In genomic region chr22:39502789-39503464, GRCh38 we compare ENCODE assay signal across 8 cellular contexts. TPM values are rescaled to one million over a fixed set of nuclear protein-coding genes. Genes with fewer than 3 reads are reported as not detected.
DNase-seq lines count a peak whose midpoint lies in the region; ATAC-seq, FAIRE-seq and TF ChIP-seq lines count a peak whose summit lies in the region.

No MANE protein-coding gene starts in this region.

- H3K27ac ChIP-seq in ACC112 (ENCODE audit: low read depth, low read length): no peak overlapping the region
- H3K27ac ChIP-seq in angular gyrus (ENCODE audit: low read depth, low read length): peak overlapping the region; percentile 94
- peak overlapping the region; percentile 94 for H3K27ac ChIP-seq in HepG2 (ENCODE audit: extremely low read length, insufficient read depth, low read length)
- peak overlapping the region; percentile 85 for H3K27ac ChIP-seq in upper lobe of right lung

- 2% methylated on average over 18 of the region's 18 CpGs for WGBS in HepG2 (ENCODE audit: low lambda C conversion rate)

- in situ Hi-C loops in HepG2 (cut with HindIII; ENCODE audit: extremely low pct_ligation_motif_present, low pct_unique_long_range_greater_than_20kb): no loop called here

- H3K27me3 ChIP-seq in ACC112 (ENCODE audit: insufficient read depth, low read length): no peaks in the 10 kb centered on the region
- H3K27me3 ChIP-seq in HepG2 (ENCODE audit: control insufficient read depth in 1 of 2, insufficient read depth in 2 of 2, low read length in 2 of 2): no peaks in the 10 kb centered on the region
- no peaks in the 10 kb centered on the region for H3K27me3 ChIP-seq in upper lobe of right lung

- no peaks in the 10 kb centered on the region for H3K9me3 ChIP-seq in HepG2 (ENCODE audit: low read length)
- no peaks in the 10 kb centered on the region for H3K9me3 ChIP-seq in upper lobe of right lung

- H3K36me3 ChIP-seq in ACC112 (ENCODE audit: insufficient read depth, low read length) (no peaks in the 10 kb centered on the region), HepG2 (replicated peaks in 1 of 2; ENCODE audit: control insufficient read depth in 1 of 2, insufficient read depth in 2 of 2, low read length in 2 of 2) (peaks cover 8 to 38% of the 10 kb centered on the region in 2 experiments), upper lobe of right lung (peaks cover 40% of the 10 kb centered on the region)

- POLR2A ChIA-PET in HepG2 (lab: Yijun Ruan, JAX): interaction anchor here (1.1 to 9.1 kb wide), 8 partner anchors 9 to 541 kb away, joined by 5 to 167 read pairs (median 22); partner anchors contain the start of genes ATF4, RPL3 and RPS19BP1

- CTCF ChIA-PET in HepG2 (lab: Yijun Ruan, JAX; ENCODE audit: low intra/inter-chr PET ratio, low total read pairs): no interaction called here

- H4K20me1 ChIP-seq in HepG2 (ENCODE audit: insufficient read depth, low read length): peaks cover 7% of the 10 kb centered on the region

- peaks cover 12% of the 10 kb centered on the region for H3K4me1 ChIP-seq in ACC112 (ENCODE audit: control insufficient read depth, insufficient read depth, low read length, unreplicated experiment)
- H3K4me1 ChIP-seq in HepG2 (ENCODE audit: insufficient read depth, low read length): peaks cover 68% of the 10 kb centered on the region
- H3K4me1 ChIP-seq in upper lobe of right lung: peaks cover 31% of the 10 kb centered on the region

- H3K79me2 ChIP-seq in ACC112 (ENCODE audit: control insufficient read depth, insufficient read depth, low read length, unreplicated experiment) (peaks cover 39% of the 10 kb centered on the region), HepG2 (ENCODE audit: insufficient read depth, low read length) (peaks cover 51% of the 10 kb centered on the region)

- BruUV-seq in HepG2 (replicated peaks; lab: Mats Ljungman, UMichigan): TSS peak; percentile 55

- H3K4me3 ChIP-seq in ACC112 (ENCODE audit: low read depth, low read length): peak overlapping the region; percentile 89
- H3K4me3 ChIP-seq in HepG2 (replicated peaks in 1 of 3; ENCODE audit: insufficient read depth in 1 of 3, low read depth in 2 of 3, low read length in 3 of 3): peak overlapping the region; percentile 80 to 93 (median 91)
- H3K4me3 ChIP-seq in upper lobe of right lung: peak overlapping the region; percentile 98

- no peak; a peak in 1 of 4 replicates for TF ChIP-seq POLR2A in HepG2 (IDR thresholded peaks at IDR 0.05; ENCODE audit: insufficient read depth in 1 of 2, low read depth in 2 of 2, low read length in 2 of 2)

- no peak for TF ChIP-seq RAD21 in HepG2 (CRISPR knock-in tag; IDR thresholded peaks at IDR 0.05)

- ATAC-seq in HG02798 (IDR thresholded peaks at IDR 0.05; ENCODE audit: poor library complexity, unreplicated experiment): peak; percentile 1
- peak; percentile 28 for ATAC-seq in HepG2
- no peak for ATAC-seq in upper lobe of right lung
- ATAC-seq in HG03097 (IDR thresholded peaks at IDR 0.05; ENCODE audit: low FRiP score, unreplicated experiment): no peak

- TF ChIP-seq EP300 in HepG2 (IDR thresholded peaks at IDR 0.05; ENCODE audit: low read depth in 2 of 2, low read length in 2 of 2) (0 out of 4 replicates have a peak, but pooled peaks of 1 of the 2 experiments have one; percentile 9), HepG2 (CRISPR knock-in tag; IDR thresholded peaks at IDR 0.05; ENCODE audit: borderline replicate concordance) (no peak)

- DNase-seq in HepG2 (ENCODE audit: low spot score) (no peak), upper lobe of right lung (no peak), DMS53 (lab: John Stamatoyannopoulos, UW) (no peak), NCI-H146 (lab: John Stamatoyannopoulos, UW) (no peak)

- H3K9ac ChIP-seq in HepG2 (ENCODE audit: insufficient read depth, low read depth, low read length): peak overlapping the region; percentile 87

- TF ChIP-seq CTCF in HepG2 (CRISPR knock-in tag; IDR thresholded peaks at IDR 0.05): no peak
- TF ChIP-seq CTCF in upper lobe of right lung (IDR thresholded peaks at IDR 0.05): no peak

- intact Hi-C loops in HepG2 (cut with micrococcal nuclease; ENCODE audit: unreplicated experiment): loop anchor here (2.0 kb wide), 1 partner anchor 18 kb away; the partner anchor contains the start of gene ATF4
- intact Hi-C loops in upper lobe of right lung (cut with DNase I): no loop called here

- FAIRE-seq in HepG2 (lab: Jason Lieb, UNC): peak; percentile 39

- H2AFZ ChIP-seq in ACC112 (ENCODE audit: low read length, unreplicated experiment) (no peak overlapping the region), HepG2 (ENCODE audit: low read length) (no peak overlapping the region)

- peak overlapping the region; percentile 89 for H3K4me2 ChIP-seq in HepG2 (ENCODE audit: low read depth, low read length)

RNA-seq across cellular contexts. Expression of gene MIEF1, which starts 0.8 kb away (rescaled TPM):
- total RNA-seq in HepG2 (2016; rRNA removed; fragmentation: Illumina TruSeq; extraction: Trizol): 34.8 and 41.4 TPM in 2 replicates
- 5.5 and 6.5 TPM in 2 replicates for total RNA-seq in HepG2 (2016; cell fraction: cytosol; rRNA removed; fragmentation: Illumina TruSeq; extraction: Trizol; ENCODE audit: low read depth)
- 33.7 and 36.8 TPM in 2 replicates for total RNA-seq in HepG2 (2016; cell fraction: insoluble cytoplasmic fraction; rRNA removed; fragmentation: Illumina TruSeq; extraction: Trizol)
- 22.9 and 23.9 TPM in 2 replicates for total RNA-seq in HepG2 (2016; cell fraction: membrane; rRNA removed; fragmentation: Illumina TruSeq; extraction: Trizol)
- 26.2 and 27.8 TPM in 2 replicates for total RNA-seq in HepG2 (2016; cell fraction: nucleus; rRNA removed; fragmentation: Illumina TruSeq; extraction: Trizol)
- 21.7 and 22.3 TPM in 2 replicates for polyA plus RNA-seq in HepG2 (2011; rRNA removed)
- polyA plus RNA-seq in HepG2 (2011; cell fraction: cytosol; rRNA removed): 19.7 and 20.6 TPM in 2 replicates
- 24.5 and 25.2 TPM in 2 replicates for polyA plus RNA-seq in HepG2 (2011; cell fraction: nucleus; rRNA removed)
- polyA plus RNA-seq in HepG2 (2012): 28.6 and 29.6 TPM in 2 replicates
- polyA plus RNA-seq in HepG2 (2016; cell fraction: cytosol; fragmentation: Illumina TruSeq; extraction: Trizol; ENCODE audit: low read depth): 2.6 and 3.1 TPM in 2 replicates
- 31.2 and 35.5 TPM in 2 replicates for polyA plus RNA-seq in HepG2 (2016; cell fraction: insoluble cytoplasmic fraction; fragmentation: Illumina TruSeq; extraction: Trizol; ENCODE audit: low read depth)
- polyA plus RNA-seq in HepG2 (2016; cell fraction: membrane; fragmentation: Illumina TruSeq; extraction: Trizol; ENCODE audit: low read depth): 11.4 and 11.8 TPM in 2 replicates
- polyA plus RNA-seq in HepG2 (2016; cell fraction: nucleus; fragmentation: Illumina TruSeq; extraction: Trizol; ENCODE audit: insufficient read depth, low read depth): 32.6 and 32.8 TPM in 2 replicates
- polyA minus RNA-seq in HepG2 (2011; rRNA and poly(A)+ RNA removed; ENCODE audit: low replicate concordance): 36.4 and 63.8 TPM in 2 replicates
- 19.3 and 21.8 TPM in 2 replicates for polyA minus RNA-seq in HepG2 (2011; cell fraction: cytosol; rRNA and poly(A)+ RNA removed)
- 27.2 and 33.9 TPM in 2 replicates for polyA minus RNA-seq in HepG2 (2011; cell fraction: nucleus; rRNA and poly(A)+ RNA removed)
- 24.3 TPM for total RNA-seq in upper lobe of right lung

RNA-seq across cellular contexts. Expression of gene ATF4, which starts 17.4 kb away (rescaled TPM):
- total RNA-seq in HepG2 (2016; rRNA removed; fragmentation: Illumina TruSeq; extraction: Trizol) (442 and 486 TPM in 2 replicates), upper lobe of right lung (327 TPM)
- total RNA-seq in HepG2 (2016; cell fraction: cytosol; rRNA removed; fragmentation: Illumina TruSeq; extraction: Trizol; ENCODE audit: low read depth): 489 and 519 TPM in 2 replicates
- total RNA-seq in HepG2 (2016; cell fraction: insoluble cytoplasmic fraction; rRNA removed; fragmentation: Illumina TruSeq; extraction: Trizol): 409 and 471 TPM in 2 replicates
- total RNA-seq in HepG2 (2016; cell fraction: membrane; rRNA removed; fragmentation: Illumina TruSeq; extraction: Trizol): 1,028 and 1,060 TPM in 2 replicates
- total RNA-seq in HepG2 (2016; cell fraction: nucleus; rRNA removed; fragmentation: Illumina TruSeq; extraction: Trizol): 286 and 328 TPM in 2 replicates
- polyA plus RNA-seq in HepG2 (2011; rRNA removed): 1,157 and 1,297 TPM in 2 replicates
- 1,218 and 1,254 TPM in 2 replicates for polyA plus RNA-seq in HepG2 (2011; cell fraction: cytosol; rRNA removed)
- 1,279 and 1,395 TPM in 2 replicates for polyA plus RNA-seq in HepG2 (2011; cell fraction: nucleus; rRNA removed)
- 465 and 610 TPM in 2 replicates for polyA plus RNA-seq in HepG2 (2012)
- 745 and 811 TPM in 2 replicates for polyA plus RNA-seq in HepG2 (2016; cell fraction: cytosol; fragmentation: Illumina TruSeq; extraction: Trizol; ENCODE audit: low read depth)
- polyA plus RNA-seq in HepG2 (2016; cell fraction: insoluble cytoplasmic fraction; fragmentation: Illumina TruSeq; extraction: Trizol; ENCODE audit: low read depth): 563 and 623 TPM in 2 replicates
- 1,265 and 1,282 TPM in 2 replicates for polyA plus RNA-seq in HepG2 (2016; cell fraction: membrane; fragmentation: Illumina TruSeq; extraction: Trizol; ENCODE audit: low read depth)
- polyA plus RNA-seq in HepG2 (2016; cell fraction: nucleus; fragmentation: Illumina TruSeq; extraction: Trizol; ENCODE audit: insufficient read depth, low read depth): 710 and 725 TPM in 2 replicates
- 242 and 314 TPM in 2 replicates for polyA minus RNA-seq in HepG2 (2011; rRNA and poly(A)+ RNA removed; ENCODE audit: low replicate concordance)
- polyA minus RNA-seq in HepG2 (2011; cell fraction: cytosol; rRNA and poly(A)+ RNA removed): 175 and 193 TPM in 2 replicates
- 213 and 242 TPM in 2 replicates for polyA minus RNA-seq in HepG2 (2011; cell fraction: nucleus; rRNA and poly(A)+ RNA removed)

RNA-seq across cellular contexts. Expression of gene RPS19BP1, which starts 29.6 kb away (rescaled TPM):
- total RNA-seq in HepG2 (2016; rRNA removed; fragmentation: Illumina TruSeq; extraction: Trizol) (81.3 and 88.2 TPM in 2 replicates), upper lobe of right lung (72.5 TPM)
- 128 and 142 TPM in 2 replicates for total RNA-seq in HepG2 (2016; cell fraction: cytosol; rRNA removed; fragmentation: Illumina TruSeq; extraction: Trizol; ENCODE audit: low read depth)
- total RNA-seq in HepG2 (2016; cell fraction: insoluble cytoplasmic fraction; rRNA removed; fragmentation: Illumina TruSeq; extraction: Trizol): 77.0 and 92.6 TPM in 2 replicates
- total RNA-seq in HepG2 (2016; cell fraction: membrane; rRNA removed; fragmentation: Illumina TruSeq; extraction: Trizol): 138 and 159 TPM in 2 replicates
- total RNA-seq in HepG2 (2016; cell fraction: nucleus; rRNA removed; fragmentation: Illumina TruSeq; extraction: Trizol): 32.9 and 36.8 TPM in 2 replicates
- 44.3 and 47.8 TPM in 2 replicates for polyA plus RNA-seq in HepG2 (2011; rRNA removed)
- 48.9 and 72.7 TPM in 2 replicates for polyA plus RNA-seq in HepG2 (2011; cell fraction: cytosol; rRNA removed)
- polyA plus RNA-seq in HepG2 (2011; cell fraction: nucleus; rRNA removed): 39.6 and 43.4 TPM in 2 replicates
- 22.5 and 32.4 TPM in 2 replicates for polyA plus RNA-seq in HepG2 (2012)
- polyA plus RNA-seq in HepG2 (2016; cell fraction: cytosol; fragmentation: Illumina TruSeq; extraction: Trizol; ENCODE audit: low read depth): 155 and 179 TPM in 2 replicates
- 84.3 and 101 TPM in 2 replicates for polyA plus RNA-seq in HepG2 (2016; cell fraction: insoluble cytoplasmic fraction; fragmentation: Illumina TruSeq; extraction: Trizol; ENCODE audit: low read depth)
- 130 and 146 TPM in 2 replicates for polyA plus RNA-seq in HepG2 (2016; cell fraction: membrane; fragmentation: Illumina TruSeq; extraction: Trizol; ENCODE audit: low read depth)
- polyA plus RNA-seq in HepG2 (2016; cell fraction: nucleus; fragmentation: Illumina TruSeq; extraction: Trizol; ENCODE audit: insufficient read depth, low read depth): 72.3 and 78.7 TPM in 2 replicates
- polyA minus RNA-seq in HepG2 (2011; rRNA and poly(A)+ RNA removed; ENCODE audit: low replicate concordance): 8.8 and 14.5 TPM in 2 replicates
- 7.8 and 8.0 TPM in 2 replicates for polyA minus RNA-seq in HepG2 (2011; cell fraction: cytosol; rRNA and poly(A)+ RNA removed)
- 12.2 and 13.9 TPM in 2 replicates for polyA minus RNA-seq in HepG2 (2011; cell fraction: nucleus; rRNA and poly(A)+ RNA removed)

RNA-seq across cellular contexts. Expression of gene MGAT3, which starts 46.1 kb away (rescaled TPM):
- total RNA-seq in HepG2 (2016; rRNA removed; fragmentation: Illumina TruSeq; extraction: Trizol) (0.15 TPM in 1 of 2 replicates, not detected in the other), upper lobe of right lung (34.8 TPM)
- not detected in 2 replicates for total RNA-seq in HepG2 (2016; cell fraction: cytosol; rRNA removed; fragmentation: Illumina TruSeq; extraction: Trizol; ENCODE audit: low read depth)
- 0.02 TPM in 1 of 2 replicates, not detected in the other for total RNA-seq in HepG2 (2016; cell fraction: insoluble cytoplasmic fraction; rRNA removed; fragmentation: Illumina TruSeq; extraction: Trizol)
- not detected in 2 replicates for total RNA-seq in HepG2 (2016; cell fraction: membrane; rRNA removed; fragmentation: Illumina TruSeq; extraction: Trizol)
- not detected in 2 replicates for total RNA-seq in HepG2 (2016; cell fraction: nucleus; rRNA removed; fragmentation: Illumina TruSeq; extraction: Trizol)
- 0.04 and 0.11 TPM in 2 replicates for polyA plus RNA-seq in HepG2 (2011; rRNA removed)
- 0.03 and 0.11 TPM in 2 replicates for polyA plus RNA-seq in HepG2 (2011; cell fraction: cytosol; rRNA removed)
- 0.05 and 0.13 TPM in 2 replicates for polyA plus RNA-seq in HepG2 (2011; cell fraction: nucleus; rRNA removed)
- polyA plus RNA-seq in HepG2 (2012): 0.08 and 0.09 TPM in 2 replicates
- not detected in 2 replicates for polyA plus RNA-seq in HepG2 (2016; cell fraction: cytosol; fragmentation: Illumina TruSeq; extraction: Trizol; ENCODE audit: low read depth)
- polyA plus RNA-seq in HepG2 (2016; cell fraction: insoluble cytoplasmic fraction; fragmentation: Illumina TruSeq; extraction: Trizol; ENCODE audit: low read depth): not detected in 2 replicates
- polyA plus RNA-seq in HepG2 (2016; cell fraction: membrane; fragmentation: Illumina TruSeq; extraction: Trizol; ENCODE audit: low read depth): not detected in 2 replicates
- polyA plus RNA-seq in HepG2 (2016; cell fraction: nucleus; fragmentation: Illumina TruSeq; extraction: Trizol; ENCODE audit: insufficient read depth, low read depth): 0.11 TPM in 1 of 2 replicates, not detected in the other
- 0.10 and 0.33 TPM in 2 replicates for polyA minus RNA-seq in HepG2 (2011; rRNA and poly(A)+ RNA removed; ENCODE audit: low replicate concordance)
- 0.20 TPM in 1 of 2 replicates, not detected in the other for polyA minus RNA-seq in HepG2 (2011; cell fraction: cytosol; rRNA and poly(A)+ RNA removed)
- not detected in 2 replicates for polyA minus RNA-seq in HepG2 (2011; cell fraction: nucleus; rRNA and poly(A)+ RNA removed)

Comparison
In these comparisons a context has a peak if more than half of its experiments do, and no peak if none do; other contexts are left out.
1. ATAC-seq: peak in HG02798 (single experiment) and HepG2 (single experiment); none in upper lobe of right lung (single experiment) and HG03097 (single experiment).
2. Peak in every context shown above with its lines, with median percentiles within 50 percentile points of each other: H3K4me3 ChIP-seq.